ENCODE assay signal across 17 cellular contexts in genomic region chr11:120310875-120311274, GRCh38. TPM values are rescaled to one million over a fixed set of nuclear protein-coding genes. Genes with fewer than 3 reads are reported as not detected.
DNase-seq lines count a peak whose midpoint lies in the region; ATAC-seq and TF ChIP-seq lines count a peak whose summit lies in the region.
"Had no signal": no experiment of that assay in that cellular context is flagged by ENCODE, and none has a peak within 500 bp of the region (broad histone marks: within the 10 kb centered on the region; RNA-seq: fewer than 3 reads in every experiment).

No MANE protein-coding gene starts in this region.

- H3K27ac ChIP-seq in breast epithelium, result peak overlapping the region; percentile 51 to 55
- H3K27ac ChIP-seq in VCaP, result 0 out of 2 replicates have a peak overlapping the region, but pooled peaks have one; percentile 25
- H3K27ac ChIP-seq in thyroid gland, result no peak overlapping the region
- H3K27ac ChIP-seq: KMS-11 had no signal

- H3K4me3 ChIP-seq in breast epithelium, result no peak overlapping the region
- no peak overlapping the region for H3K4me3 ChIP-seq in mucosa of descending colon
- H3K4me3 ChIP-seq in thyroid gland (replicated peaks in 1 of 3), result no peak overlapping the region

- H3K4me3 Mint-ChIP-seq in MCF 10A (ENCODE audit: unreplicated experiment), result no peak overlapping the region
- H3K4me3 Mint-ChIP-seq: CD4-positive, alpha-beta memory T cell; HFFc6 had no signal

- POLR2A ChIA-PET in MCF 10A (lab: Yijun Ruan, JAX), result no interaction called here

- H3K27me3 ChIP-seq in breast epithelium (no peaks in the 10 kb centered on the region), thyroid gland (no peaks in the 10 kb centered on the region)

- TF ChIP-seq CTCF in breast epithelium (IDR thresholded peaks at IDR 0.05), result no peak
- TF ChIP-seq CTCF in MCF 10A (IDR thresholded peaks at IDR 0.05; ENCODE audit: unreplicated experiment), result no peak
- no peak for TF ChIP-seq CTCF in VCaP (conservative IDR thresholded peaks at IDR 0.05)
- no peak for TF ChIP-seq CTCF in mucosa of descending colon (IDR thresholded peaks at IDR 0.05)
- TF ChIP-seq CTCF in thyroid gland (IDR thresholded peaks at IDR 0.05), result no peak

- H3K9me3 ChIP-seq in breast epithelium, result no peaks in the 10 kb centered on the region
- H3K9me3 ChIP-seq in mucosa of descending colon, result no peaks in the 10 kb centered on the region
- no peaks in the 10 kb centered on the region for H3K9me3 ChIP-seq in thyroid gland

- no peaks in the 10 kb centered on the region for H3K27me3 Mint-ChIP-seq in MCF 10A (ENCODE audit: insufficient read depth, unreplicated experiment)

- intact Hi-C loops in breast epithelium (cut with DNase I; ENCODE audit: low total_unique reads), result no loop called here
- intact Hi-C loops in MCF 10A (cut with micrococcal nuclease), result no loop called here
- intact Hi-C loops in mucosa of descending colon (cut with DNase I, micrococcal nuclease), result no loop called here
- intact Hi-C loops in head of caudate nucleus (cut with DNase I), result no loop called here
- intact Hi-C loops in thyroid gland (cut with DNase I), result no loop called here
- intact Hi-C loops in posterior vena cava (cut with DNase I), result loop anchor here in 1 of 2 donors (5.0 kb wide), 1 partner anchor 1796 kb away; no protein-coding TSS in a partner anchor

- WGBS in thyroid gland, 2 donors, result 79 to 85% methylated on average over 3 of the region's 3 CpGs

- BruUV-seq in MCF 10A (replicated peaks; lab: Mats Ljungman, UMichigan), result no TSS peak

- peak; percentile 79 for ATAC-seq in mucosa of descending colon
- ATAC-seq: Panc1, Right ventricle myocardium inferior had no signal

- CTCF ChIA-PET in MCF 10A (lab: Yijun Ruan, JAX), result interaction anchor here (0.7 to 1.3 kb wide), 4 partner anchors 9 to 139 kb away, joined by 3 to 6 read pairs (median 4); no protein-coding TSS in a partner anchor

- no peak for TF ChIP-seq POLR2A in breast epithelium (IDR thresholded peaks at IDR 0.05)
- TF ChIP-seq POLR2A in thyroid gland (IDR thresholded peaks at IDR 0.05), result no peak

- H3K27ac Mint-ChIP-seq in MCF 10A (ENCODE audit: low read depth, unreplicated experiment), result no peak overlapping the region
- H3K27ac Mint-ChIP-seq: CD4-positive, alpha-beta memory T cell; HFFc6 had no signal

- no peaks in the 10 kb centered on the region for H3K9me3 Mint-ChIP-seq in MCF 10A (ENCODE audit: unreplicated experiment)
- H3K9me3 Mint-ChIP-seq: CD4-positive, alpha-beta memory T cell; HFFc6 had no signal

- H3K36me3 Mint-ChIP-seq in MCF 10A (ENCODE audit: insufficient read depth, unreplicated experiment), result no peaks in the 10 kb centered on the region
- H3K36me3 Mint-ChIP-seq: CD4-positive, alpha-beta memory T cell had no signal

- DNase-seq in breast epithelium (ENCODE audit: low spot score in 2 of 2) (no peak), MCF 10A (ENCODE audit: unreplicated experiment) (no peak), mucosa of descending colon (peak in 1 of 3 donors; percentile 60), head of caudate nucleus (no peak), thyroid gland (no peak), posterior vena cava (ENCODE audit: low spot score) (no peak)
- DNase-seq in activated CD4-positive, alpha-beta T cell treated with anti-CD3 and anti-CD28 coated beads, Interleukin-2, amount 50 U/mL, for 1 hour, result no peak
- DNase-seq: CD4-positive, alpha-beta memory T cell; HFFc6; NCI-H1048; NCI-H1694; NCI-H446; NCI-H774 had no signal

- H3K4me1 ChIP-seq in breast epithelium (no peaks in the 10 kb centered on the region), mucosa of descending colon (ENCODE audit: low read depth) (peaks cover 22% of the 10 kb centered on the region), thyroid gland (peaks cover 12 to 13% of the 10 kb centered on the region in 2 donors)

- no peaks in the 10 kb centered on the region for H3K36me3 ChIP-seq in breast epithelium
- no peaks in the 10 kb centered on the region for H3K36me3 ChIP-seq in mucosa of descending colon (ENCODE audit: low read depth)
- no peaks in the 10 kb centered on the region for H3K36me3 ChIP-seq in thyroid gland

- peaks cover 10% of the 10 kb centered on the region for H3K4me1 Mint-ChIP-seq in MCF 10A (ENCODE audit: insufficient read depth, unreplicated experiment)
- H3K4me1 Mint-ChIP-seq: CD4-positive, alpha-beta memory T cell had no signal

RNA-seq across cellular contexts. Expression of gene TLCD5, which starts 14.2 kb away (rescaled TPM):
- total RNA-seq in breast epithelium (1 to 10 TPM; 2.9 to 8.2 (median 6.9) TPM), MCF 10A (2022) (9.6 and 13.0 TPM in 2 replicates), mucosa of descending colon (1 to 10 TPM in 1 of 3 donors, under 1 TPM in 2; 0.46 to 3.8 (median 0.51) TPM), thyroid gland (10 to 100 TPM; 12.5 to 14.0 (median 13.4) TPM), posterior vena cava (1 to 10 TPM; 4.9 to 6.0 TPM)

RNA-seq across cellular contexts. Expression of gene ARHGEF12, which starts 25.3 kb away (rescaled TPM):
- total RNA-seq in breast epithelium (100 to 1,000 TPM in 2 of 3 donors, 10 to 100 TPM in 1; 83.4 to 192 (median 145) TPM), MCF 10A (2022) (61.2 and 62.8 TPM in 2 replicates), mucosa of descending colon (100 to 1,000 TPM in 2 of 3 donors, 10 to 100 TPM in 1; 88.2 to 119 (median 114) TPM), thyroid gland (100 to 1,000 TPM; 169 to 268 (median 197) TPM), posterior vena cava (100 to 1,000 TPM in 1 of 2 donors, 10 to 100 TPM in 1; 77.6 to 101 TPM)

Comparison
In these comparisons a context has a peak if more than half of its experiments do, and no peak if none do; other contexts are left out.
1. H3K27ac ChIP-seq: peak in breast epithelium (2 of 2) and VCaP (single experiment); none in thyroid gland (0 of 3).